Comparison of ENCODE assay signal across 13 cellular contexts in the genomic region with DNA sequence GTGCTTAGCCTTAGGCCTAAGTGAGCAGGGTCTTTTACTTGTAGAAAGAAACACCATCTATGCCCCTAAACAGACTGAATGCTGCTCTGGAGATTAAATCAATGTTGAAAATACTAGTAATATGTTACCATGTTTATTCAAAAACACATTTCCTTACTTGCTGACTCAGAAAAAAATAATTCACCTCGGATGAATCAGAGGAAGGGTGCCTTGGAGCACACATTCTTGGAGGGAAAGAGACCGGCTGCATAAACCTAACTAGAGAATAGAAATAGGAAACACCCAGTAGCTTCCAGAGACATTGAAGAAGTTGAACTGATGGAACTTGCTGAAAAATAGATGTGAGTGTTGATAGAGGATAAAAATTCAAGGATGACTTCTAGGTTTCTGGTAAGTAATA.
DNase-seq lines count a peak whose midpoint lies in the region; FAIRE-seq and TF ChIP-seq lines count a peak whose summit lies in the region.
"Had no signal": no experiment of that assay in that cellular context is flagged by ENCODE, and none has a peak within 500 bp of the region (broad histone marks: within the 10 kb centered on the region; RNA-seq: fewer than 3 reads in every experiment).

No MANE protein-coding gene starts in this region.

- H3K4me3 ChIP-seq in fibroblast of villous mesenchyme (ENCODE audit: low read depth, low read length), result no peak overlapping the region

- no peak for TF ChIP-seq CTCF in fibroblast of villous mesenchyme (IDR thresholded peaks at IDR 0.05; ENCODE audit: insufficient read depth, low read depth, low read length)

- FAIRE-seq in urothelium cell line (lab: Jason Lieb, UNC), result no peak

- intact Hi-C loops in cardiac septum (cut with DNase I), result no loop called here

- DNase-seq in HCEC 1CT (peak; percentile 91), amniotic stem cell (lab: John Stamatoyannopoulos, UW) (peak; percentile 16), fibroblast of villous mesenchyme (ENCODE audit: low read depth) (peak; percentile 68), urothelium cell line (ENCODE audit: low spot score) (peak; percentile 21), cardiac septum (ENCODE audit: low spot score) (no peak), 8988T (no peak)
- DNase-seq in activated CD4-positive, alpha-beta T cell treated with anti-CD3 and anti-CD28 coated beads for 4 hours, result no peak
- DNase-seq: activated CD4-positive, CD25-positive, alpha-beta regulatory T cell treated with anti-CD3 and anti-CD28 coated beads, Interleukin-2, amount 50 U/mL, for 72 hours; activated T-cell treated with anti-CD3 and anti-CD28 coated beads, Interleukin-2, amount 50 U/mL, for 1 hour; aorta; endodermal cell; hypothalamus; NCI-H1436 had no signal

Comparison
In these comparisons a context has a peak if more than half of its experiments do, and no peak if none do; other contexts are left out.
1. DNase-seq: peak in HCEC 1CT (single experiment), amniotic stem cell (single experiment), fibroblast of villous mesenchyme (single experiment) and urothelium cell line (single experiment); none in cardiac septum (single experiment), activated CD4-positive, alpha-beta T cell treated with anti-CD3 and anti-CD28 coated beads for 4 hours (0 of 2) and 8988T (single experiment).